10 cellular contexts compared by ENCODE assay signal in the genomic region with DNA sequence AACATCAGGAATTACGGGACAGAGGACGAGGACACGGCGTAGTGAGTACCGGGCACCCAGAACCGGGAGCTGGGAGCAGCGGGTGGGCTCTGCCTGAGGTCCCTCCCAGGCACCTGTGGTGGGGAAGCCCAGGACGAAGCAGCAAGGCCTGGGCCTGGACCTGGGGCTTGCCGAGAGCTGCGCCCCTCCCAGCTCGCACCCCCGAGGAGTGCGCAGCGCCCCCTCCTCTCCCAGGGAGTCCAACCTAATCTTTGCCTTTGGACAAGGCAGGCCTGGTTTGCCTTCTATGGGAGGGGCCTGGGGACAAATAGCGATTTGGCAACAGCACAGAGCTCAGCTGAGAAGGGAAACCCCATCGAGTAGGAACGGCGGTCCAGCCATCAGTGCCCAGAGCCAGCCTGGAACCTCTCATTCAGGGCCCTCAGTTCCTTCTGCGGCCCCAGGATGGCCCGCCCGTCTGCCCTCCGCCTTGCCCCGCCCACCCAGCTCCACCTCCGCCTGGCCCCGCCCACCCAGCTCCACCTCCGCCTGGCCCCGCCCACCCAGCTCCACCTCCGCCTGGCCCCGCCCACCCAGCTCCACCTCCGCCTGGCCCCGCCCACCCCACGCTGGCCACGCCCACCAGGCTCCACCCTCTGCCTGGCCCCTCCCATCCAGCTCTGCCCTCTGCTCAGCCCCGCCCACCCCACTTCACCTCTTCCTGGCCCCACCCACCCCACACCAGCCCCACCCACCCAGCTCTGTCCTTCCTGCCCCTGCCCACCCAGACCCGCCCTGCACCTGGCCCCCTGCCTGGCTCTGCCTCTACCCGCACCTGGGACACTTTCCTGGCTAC. TPM values are rescaled to one million over a fixed set of nuclear protein-coding genes. Genes with fewer than 3 reads are reported as not detected.
DNase-seq lines count a peak whose midpoint lies in the region; ATAC-seq and TF ChIP-seq lines count a peak whose summit lies in the region.
"Had no signal": no experiment of that assay in that cellular context is flagged by ENCODE, and none has a peak within 500 bp of the region (broad histone marks: within the 10 kb centered on the region; RNA-seq: fewer than 3 reads in every experiment).

No MANE protein-coding gene starts in this region.

- H3K27ac ChIP-seq in lower lobe of right lung, result no peak overlapping the region

- in situ Hi-C loops in HAP-1 (cut with MboI; ENCODE audit: low sequenced_read_pairs), result loop anchor here (10.0 kb wide), 2 partner anchors 183 to 473 kb away; partner anchors contain the start of gene CFAP46

- H3K4me1 ChIP-seq in HAP-1 (no peaks in the 10 kb centered on the region), lower lobe of right lung (no peaks in the 10 kb centered on the region)

- no peak for ATAC-seq in lower lobe of right lung
- ATAC-seq in HG02981 (IDR thresholded peaks at IDR 0.05; ENCODE audit: unreplicated experiment), result no peak

- H3K27me3 ChIP-seq in HAP-1 (ENCODE audit: low read depth) (peaks cover 13% of the 10 kb centered on the region; the same call in 1 of the 2 replicates), lower lobe of right lung (ENCODE audit: low read depth) (peaks cover 36% of the 10 kb centered on the region)

- H3K36me3 ChIP-seq in HAP-1 (replicated peaks) (no peaks in the 10 kb centered on the region), lower lobe of right lung (no peaks in the 10 kb centered on the region)

- H3K4me3 ChIP-seq in HAP-1 (no peak overlapping the region), lower lobe of right lung (no peak overlapping the region)

- DNase-seq in AG08396 (ENCODE audit: low spot score), result peak; percentile 70
- DNase-seq in HAP-1 (ENCODE audit: low spot score in 2 of 2), result peak; percentile 8 to 78
- DNase-seq in activated T-cell treated with anti-CD3 and anti-CD28 coated beads for 24 hours (ENCODE audit: low read depth), result peak; percentile 17
- DNase-seq in lower lobe of right lung, result peak; percentile 20
- DNase-seq in glomerular visceral epithelial cell (ENCODE audit: extremely low spot score), result no peak
- no peak for DNase-seq in NCI-H187 treated with DMSO at 0.1 percent for 48 hours (lab: John Stamatoyannopoulos, UW)
- no peak for DNase-seq in SHP77 treated with DMSO at 0.1 percent for 48 hours (lab: John Stamatoyannopoulos, UW)
- DNase-seq: NCI-H510A treated with DMSO at 0.1 percent for 48 hours had no signal

- intact Hi-C loops in lower lobe of right lung (cut with DNase I), result no loop called here

- H3K9me3 ChIP-seq in HAP-1, result no peaks in the 10 kb centered on the region
- H3K9me3 ChIP-seq in lower lobe of right lung, result no peaks in the 10 kb centered on the region

- no peak for TF ChIP-seq CTCF in lower lobe of right lung (IDR thresholded peaks at IDR 0.05)

RNA-seq across cellular contexts. Expression of gene KNDC1, which starts 32.5 kb away (rescaled TPM):
- total RNA-seq in lower lobe of right lung, result 10.3 TPM

RNA-seq across cellular contexts. Expression of gene ADGRA1, which starts 39.8 kb away (rescaled TPM):
- total RNA-seq in lower lobe of right lung, result 0.38 TPM
- total RNA-seq: urinary bladder had no signal

Comparison
In these comparisons a context has a peak if more than half of its experiments do, and no peak if none do; other contexts are left out.
1. DNase-seq: peak in AG08396 (single experiment), HAP-1 (2 of 2), activated T-cell treated with anti-CD3 and anti-CD28 coated beads for 24 hours (single experiment) and lower lobe of right lung (single experiment); none in glomerular visceral epithelial cell (single experiment), NCI-H187 treated with DMSO at 0.1 percent for 48 hours (single experiment) and SHP77 treated with DMSO at 0.1 percent for 48 hours (single experiment).